8 cellular contexts compared by ENCODE assay signal in the genomic region with DNA sequence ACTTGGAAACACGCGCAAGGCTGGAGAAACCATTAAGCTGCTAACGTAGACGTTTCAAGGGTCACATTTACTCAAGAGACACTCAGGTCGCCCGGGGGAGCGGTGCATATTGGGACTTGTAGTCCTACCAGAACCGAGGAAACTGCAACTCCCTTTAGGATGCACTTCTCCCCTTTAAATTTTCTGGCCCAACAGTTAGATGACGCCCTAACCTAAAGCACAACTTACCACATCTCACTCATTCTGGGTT. TPM values are rescaled to one million over a fixed set of nuclear protein-coding genes. Genes with fewer than 3 reads are reported as not detected.
DNase-seq lines count a peak whose midpoint lies in the region; ATAC-seq, FAIRE-seq and TF ChIP-seq lines count a peak whose summit lies in the region.

No MANE protein-coding gene starts in this region.

- DNase-seq in SIG-M5 (lab: John Stamatoyannopoulos, UW) (peak; percentile 98), endothelial cell of umbilical vein (ENCODE audit: low read depth, low spot score) (no peak), nephron progenitor cell (no peak), pons (ENCODE audit: low spot score) (no peak), GM13976 (ENCODE audit: low spot score) (no peak)

- peak overlapping the region; percentile 70 for H3K9ac ChIP-seq in endothelial cell of umbilical vein (replicated peaks; ENCODE audit: extremely low read depth, insufficient read depth, low read length)

- in situ Hi-C loops in GM13976 (cut with MboI; ENCODE audit: low sequenced_read_pairs, unreplicated experiment) = no loop called here

- H3K9me1 ChIP-seq in endothelial cell of umbilical vein (replicated peaks; ENCODE audit: control insufficient read depth, extremely low read depth, insufficient read depth, low read length) = no peaks in the 10 kb centered on the region

- peaks cover 3% of the 10 kb centered on the region for H3K27me3 Mint-ChIP-seq in nephron progenitor cell (ENCODE audit: low read depth, poor library complexity)

- no peak for FAIRE-seq in endothelial cell of umbilical vein (lab: Jason Lieb, UNC)

- peak overlapping the region; percentile 86 for H3K27ac ChIP-seq in C4-2B
- H3K27ac ChIP-seq in endothelial cell of umbilical vein (ENCODE audit: insufficient read depth, low read depth, low read length) = peak overlapping the region; percentile 64

- H3K27me3 ChIP-seq in endothelial cell of umbilical vein (ENCODE audit: control insufficient read depth in 2 of 2, insufficient read depth in 2 of 2, low read length in 2 of 2) = no peaks in the 10 kb centered on the region

- BruUV-seq in endothelial cell of umbilical vein (replicated peaks; lab: Mats Ljungman, UMichigan) = no TSS peak

- no peak for TF ChIP-seq POLR2A in endothelial cell of umbilical vein (IDR thresholded peaks at IDR 0.05; ENCODE audit: low read depth, low read length)

- H3K9me3 Mint-ChIP-seq in nephron progenitor cell = no peaks in the 10 kb centered on the region

- H4K20me1 ChIP-seq in endothelial cell of umbilical vein (replicated peaks; ENCODE audit: control insufficient read depth, extremely low read depth, insufficient read depth, low read length) = no peaks in the 10 kb centered on the region

- H3K36me3 ChIP-seq in endothelial cell of umbilical vein (ENCODE audit: control insufficient read depth in 2 of 2, extremely low read depth in 1 of 2, insufficient read depth in 2 of 2, low read length in 2 of 2) = no peaks in the 10 kb centered on the region

- peak overlapping the region; percentile 23 to 100 (median 74) for H3K4me3 ChIP-seq in endothelial cell of umbilical vein (replicated peaks in 1 of 3; ENCODE audit: insufficient read depth in 1 of 3, low read depth in 1 of 3, low read length in 3 of 3)

- peak overlapping the region; percentile 77 for H2AFZ ChIP-seq in endothelial cell of umbilical vein (ENCODE audit: low read depth, low read length)

- H3K4me3 Mint-ChIP-seq in nephron progenitor cell = peak overlapping the region; percentile 93

- peaks cover 35% of the 10 kb centered on the region for H3K4me1 Mint-ChIP-seq in nephron progenitor cell

- H3K79me2 ChIP-seq in endothelial cell of umbilical vein (ENCODE audit: control insufficient read depth, insufficient read depth, low read length) = peaks cover 20% of the 10 kb centered on the region

- peak overlapping the region; percentile 99 for H3K27ac Mint-ChIP-seq in nephron progenitor cell

- intact Hi-C loops in endothelial cell of umbilical vein (cut with micrococcal nuclease) = loop anchor here (1.0 to 2.0 kb wide), 4 partner anchors 82 to 342 kb away; a partner anchor contains a TSS

- peak overlapping the region; percentile 97 for H3K4me2 ChIP-seq in endothelial cell of umbilical vein (ENCODE audit: insufficient read depth, low read length)

- TF ChIP-seq CTCF in C4-2B (conservative IDR thresholded peaks at IDR 0.05) = no peak
- TF ChIP-seq CTCF in endothelial cell of umbilical vein (IDR thresholded peaks at IDR 0.05; ENCODE audit: extremely low read depth in 1 of 2, insufficient read depth in 1 of 2, low read depth in 1 of 2, low read length in 2 of 2) = no peak
- no peak for TF ChIP-seq CTCF in nephron progenitor cell (IDR thresholded peaks at IDR 0.05)
- no peak for TF ChIP-seq CTCF in GM13976 (IDR thresholded peaks at IDR 0.05; ENCODE audit: borderline replicate concordance, control extremely low read depth, extremely low read depth, insufficient read depth, missing control alignments)

- peaks cover 9% of the 10 kb centered on the region for H3K4me1 ChIP-seq in endothelial cell of umbilical vein (ENCODE audit: control insufficient read depth, extremely low read depth, insufficient read depth, low read length)

- CTCF ChIA-PET in endothelial cell of umbilical vein (lab: Charles Lee) = interaction anchor here (0.9 to 2.1 kb wide), 9 partner anchors 22 to 341 kb away, joined by 3 to 13 read pairs (median 6); a partner anchor contains a TSS

- H3K9me3 ChIP-seq in endothelial cell of umbilical vein (replicated peaks; ENCODE audit: control insufficient read depth, insufficient read depth, low read length) = no peaks in the 10 kb centered on the region

- H3K36me3 Mint-ChIP-seq in nephron progenitor cell (ENCODE audit: low read depth) = no peaks in the 10 kb centered on the region

- dilution Hi-C loops in endothelial cell of umbilical vein (cut with MboI; ENCODE audit: extremely low pct_ligation_motif_present, low sequenced_read_pairs) = no loop called here

- peak; percentile 57 for ATAC-seq in GM19023 (IDR thresholded peaks at IDR 0.05; ENCODE audit: unreplicated experiment)
- peak; percentile 47 for ATAC-seq in HG03108 (IDR thresholded peaks at IDR 0.05; ENCODE audit: unreplicated experiment)

- POLR2A ChIA-PET in endothelial cell of umbilical vein (lab: Charles Lee) = interaction anchor here (1.1 to 1.9 kb wide), 3 partner anchors 188 to 341 kb away, joined by 3 to 6 read pairs (median 5); no protein-coding TSS in a partner anchor

TF ChIP-seq in endothelial cell of umbilical vein, 7 proteins besides CTCF, POLR2A, EP300 and RAD21:
- TF ChIP-seq GATA2 (IDR thresholded peaks at IDR 0.05; ENCODE audit: insufficient read depth, insufficient read length, low read depth, low read length) (no peak), JUN (IDR thresholded peaks at IDR 0.05; ENCODE audit: borderline replicate concordance, insufficient read depth, insufficient read length, low read depth) (no peak), MYC (IDR thresholded peaks at IDR 0.05; ENCODE audit: low read depth, low read length) (no peak), FOS (IDR thresholded peaks at IDR 0.05; ENCODE audit: borderline replicate concordance, insufficient read depth, low read length) (no peak), POLR2AphosphoS5 (IDR thresholded peaks at IDR 0.05; ENCODE audit: insufficient read depth, low read depth, low read length) (no peak), EZH2 (IDR thresholded peaks at IDR 0.05; ENCODE audit: borderline replicate concordance, low read depth, low read length, severe bottlenecking) (no peak)
- TF ChIP-seq, protein P1, sequence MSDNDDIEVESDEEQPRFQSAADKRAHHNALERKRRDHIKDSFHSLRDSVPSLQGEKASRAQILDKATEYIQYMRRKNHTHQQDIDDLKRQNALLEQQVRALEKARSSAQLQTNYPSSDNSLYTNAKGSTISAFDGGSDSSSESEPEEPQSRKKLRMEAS (IDR thresholded peaks at IDR 0.05; ENCODE audit: insufficient read depth, insufficient read length) = no peak
TF ChIP-seq in endothelial cell of umbilical vein: peak in this region for 0.

RNA-seq across cellular contexts. Expression of a gene that starts 0.4 kb away (rescaled TPM):
- 24.7 and 26.1 TPM in 2 replicates for total RNA-seq in endothelial cell of umbilical vein
- 4.4 and 5.4 TPM in 2 replicates for polyA plus RNA-seq in endothelial cell of umbilical vein
- polyA plus RNA-seq in endothelial cell of umbilical vein (2011; cell fraction: cytosol; rRNA removed) = 6.2 and 6.5 TPM in 2 replicates
- polyA plus RNA-seq in endothelial cell of umbilical vein (2011; cell fraction: nucleus; rRNA removed) = 20.3 and 26.4 TPM in 2 replicates
- 11.5 and 12.5 TPM in 2 replicates for polyA plus RNA-seq in endothelial cell of umbilical vein (2012)
- 25.0 and 27.8 TPM in 2 replicates for polyA minus RNA-seq in endothelial cell of umbilical vein
- polyA minus RNA-seq in endothelial cell of umbilical vein (2011; cell fraction: cytosol; rRNA and poly(A)+ RNA removed) = 23.1 TPM
- 51.6 and 83.0 TPM in 2 replicates for polyA minus RNA-seq in endothelial cell of umbilical vein (2011; cell fraction: nucleus; rRNA and poly(A)+ RNA removed)
